In genomic region chr1:9755441-9755995, GRCh38 we compare ENCODE assay signal across 18 cellular contexts.
DNase-seq lines count a peak whose midpoint lies in the region; ATAC-seq, FAIRE-seq and TF ChIP-seq lines count a peak whose summit lies in the region.
"Had no signal": no experiment of that assay in that cellular context is flagged by ENCODE, and none has a peak within 500 bp of the region (broad histone marks: within the 10 kb centered on the region; RNA-seq: fewer than 3 reads in every experiment).

No MANE protein-coding gene starts in this region.

- no peak for TF ChIP-seq CTCF in Panc1 (IDR thresholded peaks at IDR 0.05)
- TF ChIP-seq CTCF in endothelial cell of umbilical vein (IDR thresholded peaks at IDR 0.05; ENCODE audit: extremely low read depth in 1 of 2, insufficient read depth in 1 of 2, low read depth in 1 of 2, low read length in 2 of 2), result no peak
- TF ChIP-seq CTCF in neural progenitor cell (IDR thresholded peaks at IDR 0.05), result no peak

- H3K4me3 Mint-ChIP-seq in neural progenitor cell, result no peak overlapping the region
- H3K4me3 Mint-ChIP-seq: dendritic cell treated with granulocyte-macrophage colony-stimulating factor and Interleukin-4, amounts not matched to agents 40 ng/mL and 50 ng/mL, for 4 days had no signal

- no peaks in the 10 kb centered on the region for H3K27me3 Mint-ChIP-seq in neural progenitor cell (ENCODE audit: insufficient read depth, low read depth)
- H3K27me3 Mint-ChIP-seq: dendritic cell treated with granulocyte-macrophage colony-stimulating factor and Interleukin-4, amounts not matched to agents 40 ng/mL and 50 ng/mL, for 4 days had no signal

- POLR2A ChIA-PET in Panc1 (lab: Charles Lee), result no interaction called here
- POLR2A ChIA-PET in endothelial cell of umbilical vein (lab: Charles Lee), result no interaction called here

- H3K27ac Mint-ChIP-seq in neural progenitor cell, result peak overlapping the region; percentile 24
- H3K27ac Mint-ChIP-seq: dendritic cell treated with granulocyte-macrophage colony-stimulating factor and Interleukin-4, amounts not matched to agents 40 ng/mL and 50 ng/mL, for 4 days had no signal

- H3K9ac ChIP-seq in endothelial cell of umbilical vein (replicated peaks; ENCODE audit: extremely low read depth, insufficient read depth, low read length) (no peak overlapping the region), neural progenitor cell (no peak overlapping the region)

- no peaks in the 10 kb centered on the region for H4K20me1 ChIP-seq in endothelial cell of umbilical vein (replicated peaks; ENCODE audit: control insufficient read depth, extremely low read depth, insufficient read depth, low read length)
- H4K20me1 ChIP-seq in neural progenitor cell (ENCODE audit: low read depth), result peaks cover 54% of the 10 kb centered on the region

- peaks cover 22% of the 10 kb centered on the region for H3K4me1 Mint-ChIP-seq in neural progenitor cell

- H3K9me3 ChIP-seq in Panc1 (ENCODE audit: control insufficient read depth, insufficient read depth, low read depth, low read length) (no peaks in the 10 kb centered on the region), endothelial cell of umbilical vein (replicated peaks; ENCODE audit: control insufficient read depth, insufficient read depth, low read length) (no peaks in the 10 kb centered on the region), neural progenitor cell (ENCODE audit: low read depth) (no peaks in the 10 kb centered on the region)
- H3K9me3 ChIP-seq: pancreas had no signal

- DNase-seq in Caki2 (ENCODE audit: low read depth), result peak; percentile 12
- no peak for DNase-seq in Panc1 (ENCODE audit: low read depth, low spot score)
- peak; percentile 39 for DNase-seq in endothelial cell of umbilical vein (ENCODE audit: low read depth, low spot score)
- no peak for DNase-seq in neural progenitor cell (ENCODE audit: low spot score)
- no peak for DNase-seq in frontal cortex (ENCODE audit: low spot score in 2 of 2)
- no peak for DNase-seq in NCI-H2171 treated with DMSO at 0.1 percent for 48 hours (lab: John Stamatoyannopoulos, UW)
- DNase-seq: activated CD4-positive, CD25-positive, alpha-beta regulatory T cell treated with anti-CD3 and anti-CD28 coated beads, Interleukin-2, amount 50 U/mL, for 72 hours; AML-193; DMS79; NCI-H1694 treated with DMSO at 0.1 percent for 48 hours; NCI-H526 treated with DMSO at 0.1 percent for 48 hours; pancreas; stimulated activated CD4-positive, alpha-beta T cell treated with anti-CD3 and anti-CD28 coated beads, Interleukin-12 subunit alpha, Interleukin-12 subunit beta, amount 100 ng/mL, for 4 hours; T-helper 1 cell had no signal

- H2AFZ ChIP-seq in endothelial cell of umbilical vein (ENCODE audit: low read depth, low read length), result no peak overlapping the region
- H2AFZ ChIP-seq in neural progenitor cell (replicated peaks), result no peak overlapping the region

- intact Hi-C loops in Panc1 (cut with micrococcal nuclease; ENCODE audit: unreplicated experiment) (no loop called here), endothelial cell of umbilical vein (cut with micrococcal nuclease) (no loop called here)

- dilution Hi-C loops in endothelial cell of umbilical vein (cut with MboI; ENCODE audit: extremely low pct_ligation_motif_present, low sequenced_read_pairs), result no loop called here

- FAIRE-seq in endothelial cell of umbilical vein (lab: Jason Lieb, UNC) (no peak), frontal cortex (lab: Jason Lieb, UNC) (no peak)
- FAIRE-seq: pancreas, RCC 7860 had no signal

- BruUV-seq in Panc1 (replicated peaks; lab: Mats Ljungman, UMichigan), result TSS peak; percentile 37
- BruUV-seq in endothelial cell of umbilical vein (replicated peaks; lab: Mats Ljungman, UMichigan), result no TSS peak

- peaks cover 29% of the 10 kb centered on the region for H3K36me3 Mint-ChIP-seq in neural progenitor cell

- no peaks in the 10 kb centered on the region for H3K36me3 ChIP-seq in Panc1 (ENCODE audit: control insufficient read depth, insufficient read depth, low read length)
- peaks cover 0 to 5% of the 10 kb centered on the region in 2 experiments for H3K36me3 ChIP-seq in endothelial cell of umbilical vein (ENCODE audit: control insufficient read depth in 2 of 2, extremely low read depth in 1 of 2, insufficient read depth in 2 of 2, low read length in 2 of 2)
- peaks cover 4% of the 10 kb centered on the region for H3K36me3 ChIP-seq in neural progenitor cell

- CTCF ChIA-PET in Panc1 (lab: Charles Lee) (no interaction called here), endothelial cell of umbilical vein (lab: Charles Lee) (interaction anchor here (0.6 to 2.0 kb wide), 2 partner anchors 29 to 45 kb away, joined by 3 to 4 read pairs; no protein-coding TSS in a partner anchor)

- no peak for TF ChIP-seq POLR2A in endothelial cell of umbilical vein (IDR thresholded peaks at IDR 0.05; ENCODE audit: low read depth, low read length)

- ATAC-seq in Panc1 (no peak), GM19023 (IDR thresholded peaks at IDR 0.05; ENCODE audit: unreplicated experiment) (no peak), GM21528 (IDR thresholded peaks at IDR 0.05; ENCODE audit: low FRiP score, unreplicated experiment) (no peak)
- ATAC-seq: pancreas had no signal

- no peaks in the 10 kb centered on the region for H3K9me1 ChIP-seq in endothelial cell of umbilical vein (replicated peaks; ENCODE audit: control insufficient read depth, extremely low read depth, insufficient read depth, low read length)

- in situ Hi-C loops in Caki2 (cut with HindIII; ENCODE audit: low pct_unique_long_range_greater_than_20kb, low sequenced_read_pairs), result no loop called here
- in situ Hi-C loops in Panc1 (cut with HindIII; ENCODE audit: low pct_unique_long_range_greater_than_20kb, low sequenced_read_pairs), result no loop called here

- H3K4me1 ChIP-seq in Panc1 (ENCODE audit: control insufficient read depth, insufficient read depth, low read length) (no peaks in the 10 kb centered on the region), endothelial cell of umbilical vein (ENCODE audit: control insufficient read depth, extremely low read depth, insufficient read depth, low read length) (peaks cover 9% of the 10 kb centered on the region), neural progenitor cell (peaks cover 14% of the 10 kb centered on the region)

- peaks cover 4% of the 10 kb centered on the region for H3K9me3 Mint-ChIP-seq in neural progenitor cell
- H3K9me3 Mint-ChIP-seq: dendritic cell treated with granulocyte-macrophage colony-stimulating factor and Interleukin-4, amounts not matched to agents 40 ng/mL and 50 ng/mL, for 4 days had no signal

- H3K4me2 ChIP-seq in endothelial cell of umbilical vein (ENCODE audit: insufficient read depth, low read length), result peak overlapping the region; percentile 21
- no peak overlapping the region for H3K4me2 ChIP-seq in neural progenitor cell

- H3K4me3 ChIP-seq in Panc1 (ENCODE audit: low read depth in 2 of 2, low read length in 2 of 2) (no peak overlapping the region), endothelial cell of umbilical vein (replicated peaks in 1 of 3; ENCODE audit: insufficient read depth in 1 of 3, low read depth in 1 of 3, low read length in 3 of 3) (no peak overlapping the region), neural progenitor cell (no peak overlapping the region)
- H3K4me3 ChIP-seq: pancreas had no signal

- H3F3A ChIP-seq in neural progenitor cell (ENCODE audit: low read depth), result no peaks in the 10 kb centered on the region

- H3K79me2 ChIP-seq in endothelial cell of umbilical vein (ENCODE audit: control insufficient read depth, insufficient read depth, low read length), result no peaks in the 10 kb centered on the region
- H3K79me2 ChIP-seq in neural progenitor cell (ENCODE audit: low read depth), result peaks cover 57% of the 10 kb centered on the region

- H3K27ac ChIP-seq in Panc1 (ENCODE audit: low read length), result no peak overlapping the region
- no peak overlapping the region for H3K27ac ChIP-seq in endothelial cell of umbilical vein (ENCODE audit: insufficient read depth, low read depth, low read length)
- peak overlapping the region; percentile 40 for H3K27ac ChIP-seq in neural progenitor cell
- H3K27ac ChIP-seq: pancreas had no signal

- H3K27me3 ChIP-seq in Panc1 (ENCODE audit: control insufficient read depth, insufficient read depth, low read length) (no peaks in the 10 kb centered on the region), endothelial cell of umbilical vein (ENCODE audit: control insufficient read depth in 2 of 2, insufficient read depth in 2 of 2, low read length in 2 of 2) (no peaks in the 10 kb centered on the region), neural progenitor cell (no peaks in the 10 kb centered on the region)
- H3K27me3 ChIP-seq: pancreas had no signal

TF ChIP-seq in endothelial cell of umbilical vein, 7 proteins besides CTCF, POLR2A, EP300 and RAD21:
- TF ChIP-seq JUN (IDR thresholded peaks at IDR 0.05; ENCODE audit: borderline replicate concordance, insufficient read depth, insufficient read length, low read depth), result no peak
- no peak for TF ChIP-seq MYC (IDR thresholded peaks at IDR 0.05; ENCODE audit: low read depth, low read length)
- no peak for TF ChIP-seq MAX (IDR thresholded peaks at IDR 0.05; ENCODE audit: insufficient read depth, insufficient read length)
- TF ChIP-seq GATA2 (IDR thresholded peaks at IDR 0.05; ENCODE audit: insufficient read depth, insufficient read length, low read depth, low read length), result no peak
- no peak for TF ChIP-seq FOS (IDR thresholded peaks at IDR 0.05; ENCODE audit: borderline replicate concordance, insufficient read depth, low read length)
- TF ChIP-seq POLR2AphosphoS5 (IDR thresholded peaks at IDR 0.05; ENCODE audit: insufficient read depth, low read depth, low read length), result no peak
- TF ChIP-seq EZH2 (IDR thresholded peaks at IDR 0.05; ENCODE audit: borderline replicate concordance, low read depth, low read length, severe bottlenecking), result no peak

Comparison
In these comparisons a context has a peak if more than half of its experiments do, and no peak if none do; other contexts are left out.
1. DNase-seq: peak in Caki2 (single experiment) and endothelial cell of umbilical vein (single experiment); none in Panc1 (single experiment), neural progenitor cell (single experiment), frontal cortex (0 of 2) and NCI-H2171 treated with DMSO at 0.1 percent for 48 hours (single experiment).